ENCODE assay signal across 1 cellular context in genomic region chr16:89548344-89549006, GRCh38.
TF ChIP-seq lines count a peak whose summit lies in the region.

No MANE protein-coding gene starts in this region.

TF ChIP-seq in IMR-90, 13 proteins besides CTCF, POLR2A, EP300 and RAD21:
- TF ChIP-seq, protein P1, sequence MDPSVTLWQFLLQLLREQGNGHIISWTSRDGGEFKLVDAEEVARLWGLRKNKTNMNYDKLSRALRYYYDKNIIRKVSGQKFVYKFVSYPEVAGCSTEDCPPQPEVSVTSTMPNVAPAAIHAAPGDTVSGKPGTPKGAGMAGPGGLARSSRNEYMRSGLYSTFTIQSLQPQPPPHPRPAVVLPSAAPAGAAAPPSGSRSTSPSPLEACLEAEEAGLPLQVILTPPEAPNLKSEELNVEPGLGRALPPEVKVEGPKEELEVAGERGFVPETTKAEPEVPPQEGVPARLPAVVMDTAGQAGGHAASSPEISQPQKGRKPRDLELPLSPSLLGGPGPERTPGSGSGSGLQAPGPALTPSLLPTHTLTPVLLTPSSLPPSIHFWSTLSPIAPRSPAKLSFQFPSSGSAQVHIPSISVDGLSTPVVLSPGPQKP (IDR thresholded peaks at IDR 0.05; ENCODE audit: borderline replicate concordance, low read depth, low read length): no peak
- TF ChIP-seq USF2 (IDR thresholded peaks at IDR 0.05; ENCODE audit: low read depth, low read length) (no peak), RFX5 (IDR thresholded peaks at IDR 0.05; ENCODE audit: low read depth, low read length) (no peak), MAFK (IDR thresholded peaks at IDR 0.05; ENCODE audit: low read depth, low read length) (no peak), NFE2L2 (IDR thresholded peaks at IDR 0.05; ENCODE audit: low read depth, low read length) (no peak), MXI1 (IDR thresholded peaks at IDR 0.05; ENCODE audit: borderline replicate concordance, low read depth, low read length) (no peak), BHLHE40 (IDR thresholded peaks at IDR 0.05; ENCODE audit: low read depth, low read length) (no peak), MAZ (IDR thresholded peaks at IDR 0.05; ENCODE audit: borderline replicate concordance, low read depth, low read length) (no peak), FOS (IDR thresholded peaks at IDR 0.05; ENCODE audit: low read depth, low read length) (no peak), CHD1 (IDR thresholded peaks at IDR 0.05; ENCODE audit: low read depth, low read length) (no peak), SMC3 (IDR thresholded peaks at IDR 0.05; ENCODE audit: low read depth, low read length) (no peak), CEBPB (IDR thresholded peaks at IDR 0.05; ENCODE audit: low read depth, low read length) (no peak), RCOR1 (IDR thresholded peaks at IDR 0.05; ENCODE audit: insufficient replicate concordance, low read length) (no peak)
